In genomic region chrX:18739609-18740008, GRCh38 we compare ENCODE assay signal across 6 cellular contexts. TPM values are rescaled to one million over a fixed set of nuclear protein-coding genes. Genes with fewer than 3 reads are reported as not detected.
"Had no signal": no experiment of that assay in that cellular context is flagged by ENCODE, and none has a peak within 500 bp of the region (broad histone marks: within the 10 kb centered on the region; RNA-seq: fewer than 3 reads in every experiment).

No MANE protein-coding gene starts in this region.

RNA-seq across cellular contexts. Expression of gene PPEF1, which starts 32.2 kb away (rescaled TPM):
- total RNA-seq: HepG2; HT1080; IMR-90; LHCN-M2; SJSA1; T-helper 1 cell treated with Interleukin-12 subunit alpha and Interleukin-12 subunit beta and Interleukin-4 antibody, amounts not matched to agents 30 ng/mL and 1 ng/mL, for 36 hours had no signal
